Comparison of ENCODE assay signal across 25 cellular contexts in the genomic region with DNA sequence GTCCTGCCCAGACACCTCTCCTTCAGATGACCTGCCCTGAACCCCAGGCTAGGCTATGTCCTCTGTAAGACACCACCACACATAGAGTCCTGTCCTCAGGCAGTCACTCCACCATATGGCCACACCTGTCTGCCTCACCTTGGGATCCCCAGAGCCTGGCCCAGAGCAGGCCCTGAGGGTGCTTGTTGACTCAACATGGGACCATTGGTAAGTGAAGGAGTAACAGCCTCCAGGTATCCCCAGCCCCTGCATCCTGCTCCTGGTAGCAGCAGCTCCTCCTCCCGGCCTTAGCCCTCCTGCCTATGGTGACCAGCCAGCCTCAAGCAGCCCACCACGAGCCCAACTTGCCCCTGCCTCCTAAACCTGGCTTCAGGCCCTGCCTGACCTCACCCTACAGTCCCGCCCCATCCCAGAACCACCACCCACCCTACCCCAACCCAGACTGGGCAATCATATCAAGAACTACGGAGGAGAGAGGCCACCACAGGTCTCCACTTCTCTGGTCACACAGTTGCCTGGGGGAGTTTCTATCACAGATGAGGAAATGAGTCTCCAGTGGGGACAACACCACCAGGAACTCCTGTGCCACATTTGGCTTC.
"Had no signal": no experiment of that assay in that cellular context is flagged by ENCODE, and none has a peak within 500 bp of the region (broad histone marks: within the 10 kb centered on the region; RNA-seq: fewer than 3 reads in every experiment).

No MANE protein-coding gene starts in this region.

- FAIRE-seq: colon, endothelial cell of umbilical vein, keratinocyte had no signal

- H3K27ac ChIP-seq: esophagus squamous epithelium, neural progenitor cell, ovary, psoas muscle, sigmoid colon, testis, tibial artery had no signal

- H3K36me3 ChIP-seq: esophagus squamous epithelium, neural progenitor cell, ovary, sigmoid colon, tibial artery had no signal

- H3K27ac Mint-ChIP-seq: mesothelial cell of epicardium; naive B cell; nephron; neural progenitor cell; stimulated activated memory B cell treated with anti-CD40 and anti-IgM and Interleukin-4, amounts not matched to agents 10 μg/mL and 1 μg/mL and 100 μg/mL, for 72 hours; type B pancreatic cell had no signal

- H3K9me3 ChIP-seq: esophagus squamous epithelium, mucosa of descending colon, ovary, psoas muscle, sigmoid colon, testis, tibial artery had no signal

- H3K27me3 ChIP-seq: esophagus squamous epithelium, neural progenitor cell, ovary, sigmoid colon, testis, tibial artery had no signal

- H3K4me1 ChIP-seq: esophagus squamous epithelium, psoas muscle, testis, tibial artery had no signal

- H3K4me3 ChIP-seq: esophagus squamous epithelium, mucosa of descending colon, neural progenitor cell, ovary, psoas muscle, sigmoid colon, testis, tibial artery had no signal

- H3K36me3 Mint-ChIP-seq: mesothelial cell of epicardium; naive B cell; neural progenitor cell; stimulated activated memory B cell treated with anti-CD40 and anti-IgM and Interleukin-4, amounts not matched to agents 10 μg/mL and 1 μg/mL and 100 μg/mL, for 72 hours; type B pancreatic cell had no signal

- ATAC-seq: left lobe of liver; mucosa of descending colon; psoas muscle; right cardiac atrium; stimulated activated memory B cell treated with anti-CD40 and anti-IgM and Interleukin-4, amounts not matched to agents 10 μg/mL and 1 μg/mL and 100 μg/mL, for 72 hours; stimulated activated naive CD8-positive, alpha-beta T cell treated with anti-CD3 and anti-CD28 coated beads, Interleukin-15, Interleukin-2, amounts not matched to agents 100 U/mL and 50 U/mL, for 24 hours had no signal

- H3K9me3 Mint-ChIP-seq: mesothelial cell of epicardium, naive B cell, nephron, neural progenitor cell, type B pancreatic cell had no signal

- H3K4me3 Mint-ChIP-seq: mesothelial cell of epicardium; naive B cell; nephron; neural progenitor cell; stimulated activated memory B cell treated with anti-CD40 and anti-IgM and Interleukin-4, amounts not matched to agents 10 μg/mL and 1 μg/mL and 100 μg/mL, for 72 hours; type B pancreatic cell had no signal

- DNase-seq: effector memory CD4-positive, alpha-beta T cell; esophagus squamous epithelium; foreskin melanocyte; mesenchymal stem cell; naive B cell; ovary; right cardiac atrium; sigmoid colon; stimulated activated CD4-positive, alpha-beta T cell treated with anti-CD3 and anti-CD28 coated beads, Interleukin-2, amount 100 ng/mL, for 24 hours; stimulated activated CD4-positive, alpha-beta T cell treated with anti-CD3 and anti-CD28 coated beads, Interleukin-4, amount 100 ng/mL, for 24 hours; stimulated activated naive CD8-positive, alpha-beta T cell treated with anti-CD3 and anti-CD28 coated beads, Interleukin-15, Interleukin-2, amounts not matched to agents 100 U/mL and 50 U/mL, for 24 hours; substantia nigra; testis; tibial artery had no signal

- H3K9ac ChIP-seq: neural progenitor cell had no signal
